Comparison of ENCODE assay signal across 10 cellular contexts in the genomic region with DNA sequence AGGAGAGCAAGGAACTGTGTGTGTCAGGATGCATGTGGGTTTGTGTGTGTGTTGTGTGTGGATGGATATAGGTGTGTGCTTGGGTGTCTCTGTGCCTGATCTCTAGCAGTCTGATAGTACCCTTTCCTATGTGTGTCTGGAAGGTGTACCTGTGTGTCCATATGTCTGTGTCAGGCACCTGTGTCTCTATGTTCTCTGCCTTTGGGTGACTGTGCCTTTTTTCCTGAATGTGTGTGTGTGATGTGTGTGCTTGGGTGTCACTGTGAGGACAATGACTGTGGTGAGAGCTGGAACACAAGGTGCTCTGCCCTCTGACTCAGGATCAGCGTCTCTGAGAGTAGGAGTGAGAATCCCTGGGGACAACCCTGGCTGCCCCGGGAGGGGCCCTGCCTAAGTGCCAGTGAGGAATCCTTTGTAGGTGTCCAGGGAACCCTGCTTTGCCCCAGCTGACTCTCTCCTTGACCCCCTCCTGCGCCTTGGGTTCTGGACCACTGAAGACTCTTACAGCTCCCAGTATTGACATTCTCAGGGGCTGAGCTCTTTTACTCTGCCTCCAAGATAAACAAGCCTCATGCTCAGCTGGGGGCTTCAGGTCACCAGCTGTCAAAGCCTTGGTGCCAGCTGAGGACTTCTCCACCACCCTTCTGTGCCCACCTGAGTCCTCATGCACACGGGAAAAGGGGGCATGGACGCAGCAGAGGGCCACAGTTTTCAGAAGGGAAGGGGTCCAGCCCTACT. TPM values are rescaled to one million over a fixed set of nuclear protein-coding genes. Genes with fewer than 3 reads are reported as not detected.
DNase-seq lines count a peak whose midpoint lies in the region; ATAC-seq and TF ChIP-seq lines count a peak whose summit lies in the region.
"Had no signal": no experiment of that assay in that cellular context is flagged by ENCODE, and none has a peak within 500 bp of the region (broad histone marks: within the 10 kb centered on the region; RNA-seq: fewer than 3 reads in every experiment).

No MANE protein-coding gene starts in this region.

- H3K4me3 Mint-ChIP-seq in activated CD4-positive, alpha-beta T cell treated with anti-CD3 and anti-CD28 coated beads for 36 hours, result no peak overlapping the region
- H3K4me3 Mint-ChIP-seq in stimulated activated naive B cell treated with anti-CD40 and anti-IgM and Interleukin-4, amounts not matched to agents 10 μg/mL and 1 μg/mL and 100 μg/mL, for 72 hours, result peak overlapping the region in 1 of 2 donors; percentile 81

- H3K9ac ChIP-seq in iPS-15b (ENCODE audit: low read depth, low read length), result no peak overlapping the region

- H3K27ac ChIP-seq in Peyer's patch (no peak overlapping the region), tibial nerve (no peak overlapping the region)

- H3K4me1 Mint-ChIP-seq in activated CD4-positive, alpha-beta T cell treated with anti-CD3 and anti-CD28 coated beads for 36 hours, result peaks cover 48% of the 10 kb centered on the region
- H3K4me1 Mint-ChIP-seq in stimulated activated naive B cell treated with anti-CD40 and anti-IgM and Interleukin-4, amounts not matched to agents 10 μg/mL and 1 μg/mL and 100 μg/mL, for 72 hours, result peaks cover 37 to 61% of the 10 kb centered on the region in 2 donors

- H3K9me3 ChIP-seq in Peyer's patch, result no peaks in the 10 kb centered on the region
- H3K9me3 ChIP-seq in iPS-15b (ENCODE audit: control insufficient read depth, insufficient read depth, low read length), result no peaks in the 10 kb centered on the region
- H3K9me3 ChIP-seq in tibial nerve, result no peaks in the 10 kb centered on the region

- POLR2A ChIA-PET in activated CD4-positive, alpha-beta T cell treated with anti-CD3 and anti-CD28 coated beads for 36 hours (lab: Charles Lee), result interaction anchor here (0.5 kb wide), 1 partner anchor 65 kb away, joined by 3 read pairs; no protein-coding TSS in a partner anchor

- TF ChIP-seq EP300 in tibial nerve (IDR thresholded peaks at IDR 0.05), result no peak

- peaks cover 0 to 40% of the 10 kb centered on the region in 2 donors for H3K27me3 ChIP-seq in Peyer's patch
- peaks cover 81% of the 10 kb centered on the region for H3K27me3 ChIP-seq in iPS-15b (ENCODE audit: control insufficient read depth, insufficient read depth, low read length)
- peaks cover 0 to 41% of the 10 kb centered on the region in 2 donors for H3K27me3 ChIP-seq in tibial nerve

- H3K4me3 ChIP-seq in Peyer's patch (peak overlapping the region in 1 of 4 donors; percentile 54), iPS-15b (ENCODE audit: low read depth, low read length) (peak overlapping the region; percentile 64), tibial nerve (peak overlapping the region in 2 of 4 donors; percentile 26 to 53)

- H3K36me3 ChIP-seq in Peyer's patch (no peaks in the 10 kb centered on the region), iPS-15b (ENCODE audit: control insufficient read depth, insufficient read depth, low read length) (no peaks in the 10 kb centered on the region), tibial nerve (no peaks in the 10 kb centered on the region)

- H3K36me3 Mint-ChIP-seq in activated CD4-positive, alpha-beta T cell treated with anti-CD3 and anti-CD28 coated beads for 36 hours (ENCODE audit: low read depth), result peaks cover 1% of the 10 kb centered on the region
- peaks cover 0 to 1% of the 10 kb centered on the region in 2 donors for H3K36me3 Mint-ChIP-seq in stimulated activated naive B cell treated with anti-CD40 and anti-IgM and Interleukin-4, amounts not matched to agents 10 μg/mL and 1 μg/mL and 100 μg/mL, for 72 hours

- peaks cover 23 to 48% (median 40%) of the 10 kb centered on the region in 4 donors for H3K4me1 ChIP-seq in Peyer's patch
- peaks cover 14% of the 10 kb centered on the region for H3K4me1 ChIP-seq in iPS-15b (ENCODE audit: control insufficient read depth, insufficient read depth, low read length)
- peaks cover 4 to 47% (median 41%) of the 10 kb centered on the region in 4 donors for H3K4me1 ChIP-seq in tibial nerve

- intact Hi-C loops in activated CD4-positive, alpha-beta T cell treated with anti-CD3 and anti-CD28 coated beads for 36 hours (cut with DNase I, micrococcal nuclease), result loop anchor here in 1 of 2 experiments (1.0 kb wide), 1 partner anchor 14 kb away; no protein-coding TSS in a partner anchor

- TF ChIP-seq CTCF in Peyer's patch (IDR thresholded peaks at IDR 0.05), result no peak
- TF ChIP-seq CTCF in tibial nerve (IDR thresholded peaks at IDR 0.05), result no peak

- H3K9me3 Mint-ChIP-seq in activated CD4-positive, alpha-beta T cell treated with anti-CD3 and anti-CD28 coated beads for 36 hours (ENCODE audit: low read depth), result no peaks in the 10 kb centered on the region
- H3K9me3 Mint-ChIP-seq in stimulated activated naive B cell treated with anti-CD40 and anti-IgM and Interleukin-4, amounts not matched to agents 10 μg/mL and 1 μg/mL and 100 μg/mL, for 72 hours, result no peaks in the 10 kb centered on the region
- H3K9me3 Mint-ChIP-seq: activated CD4-positive, alpha-beta T cell treated with anti-CD3 and anti-CD28 coated beads, Interleukin-2, amount 10 ng/mL, durations not matched to agents 7 days and 5 days had no signal

- H3K27ac Mint-ChIP-seq in activated CD4-positive, alpha-beta T cell treated with anti-CD3 and anti-CD28 coated beads for 36 hours, result no peak overlapping the region
- H3K27ac Mint-ChIP-seq in stimulated activated naive B cell treated with anti-CD40 and anti-IgM and Interleukin-4, amounts not matched to agents 10 μg/mL and 1 μg/mL and 100 μg/mL, for 72 hours, result no peak overlapping the region
- H3K27ac Mint-ChIP-seq: activated CD4-positive, alpha-beta T cell treated with anti-CD3 and anti-CD28 coated beads, Interleukin-2, amount 10 ng/mL, durations not matched to agents 7 days and 5 days had no signal

- H3K27me3 Mint-ChIP-seq in activated CD4-positive, alpha-beta T cell treated with anti-CD3 and anti-CD28 coated beads for 36 hours, result peaks cover 24% of the 10 kb centered on the region
- H3K27me3 Mint-ChIP-seq in stimulated activated naive B cell treated with anti-CD40 and anti-IgM and Interleukin-4, amounts not matched to agents 10 μg/mL and 1 μg/mL and 100 μg/mL, for 72 hours, result peaks cover 29 to 31% of the 10 kb centered on the region in 2 donors

- CTCF ChIA-PET in activated CD4-positive, alpha-beta T cell treated with anti-CD3 and anti-CD28 coated beads for 36 hours (lab: Charles Lee), result interaction anchor here (0.7 to 2.9 kb wide), 7 partner anchors 7 to 96 kb away, joined by 3 to 20 read pairs (median 5); partner anchors contain the start of genes ADAM15, EFNA4 and TRIM46

- peak; percentile 43 for DNase-seq in activated CD4-positive, alpha-beta T cell treated with anti-CD3 and anti-CD28 coated beads for 36 hours
- no peak for DNase-seq in activated CD4-positive, alpha-beta T cell treated with anti-CD3 and anti-CD28 coated beads for 48 hours
- peak in 2 of 3 donors; percentile 67 to 71 for DNase-seq in Peyer's patch
- no peak for DNase-seq in stimulated activated naive B cell treated with anti-CD40 and anti-IgM and Interleukin-4, amounts not matched to agents 10 μg/mL and 1 μg/mL and 100 μg/mL, for 72 hours
- no peak for DNase-seq in stimulated activated CD4-positive, alpha-beta T cell treated with anti-CD3 and anti-CD28 coated beads, Interleukin-15, amount 100 ng/mL, for 24 hours
- DNase-seq in tibial nerve (ENCODE audit: low spot score in 2 of 2), result no peak

- ATAC-seq in activated CD4-positive, alpha-beta T cell treated with anti-CD3 and anti-CD28 coated beads for 36 hours, result peak; percentile 49
- ATAC-seq in stimulated activated naive B cell treated with anti-CD40 and anti-IgM and Interleukin-4, amounts not matched to agents 10 μg/mL and 1 μg/mL and 100 μg/mL, for 72 hours (replicated peaks), result peak; percentile 38 to 48
- no peak for ATAC-seq in GM18517 (IDR thresholded peaks at IDR 0.05; ENCODE audit: unreplicated experiment)

- 57 to 58% methylated on average over 5 of the region's 5 CpGs for WGBS in tibial nerve, 2 donors

- TF ChIP-seq POLR2A in Peyer's patch (IDR thresholded peaks at IDR 0.05), result no peak
- no peak for TF ChIP-seq POLR2A in tibial nerve (IDR thresholded peaks at IDR 0.05)

RNA-seq across cellular contexts. Expression of gene EFNA3, which starts 0.7 kb away (rescaled TPM):
- 1 to 10 TPM; 5.1 to 6.9 TPM for total RNA-seq in activated CD4-positive, alpha-beta T cell treated with anti-CD3 and anti-CD28 coated beads for 36 hours
- 1 to 10 TPM; 2.3 to 8.7 (median 5.3) TPM for total RNA-seq in Peyer's patch
- total RNA-seq in tibial nerve, result 1 to 10 TPM in 2 of 4 donors, under 1 TPM in 1, not detected in 1; 0.63 to 1.2 (median 1.2) TPM

RNA-seq across cellular contexts. Expression of gene EFNA4, which starts 14.4 kb away (rescaled TPM):
- 1 to 10 TPM; 6.3 to 6.5 TPM for total RNA-seq in activated CD4-positive, alpha-beta T cell treated with anti-CD3 and anti-CD28 coated beads for 36 hours
- total RNA-seq in Peyer's patch (10 to 100 TPM in 3 of 4 donors, 1 to 10 TPM in 1; 2.5 to 39.6 (median 18.2) TPM), tibial nerve (1 to 10 TPM in 3 of 4 donors, under 1 TPM in 1; 0.87 to 4.2 (median 1.8) TPM)

RNA-seq across cellular contexts. Expression of gene ADAM15, which starts 26.8 kb away (rescaled TPM):
- 10 to 100 TPM; 42.4 to 48.8 TPM for total RNA-seq in activated CD4-positive, alpha-beta T cell treated with anti-CD3 and anti-CD28 coated beads for 36 hours
- 100 to 1,000 TPM; 111 to 191 (median 126) TPM for total RNA-seq in Peyer's patch
- total RNA-seq in tibial nerve, result 100 to 1,000 TPM; 111 to 202 (median 168) TPM

RNA-seq across cellular contexts. Expression of gene DCST1, which starts 44.3 kb away (rescaled TPM):
- not detected for total RNA-seq in activated CD4-positive, alpha-beta T cell treated with anti-CD3 and anti-CD28 coated beads for 36 hours
- total RNA-seq in Peyer's patch (1 to 10 TPM in 1 of 4 donors, under 1 TPM in 1, not detected in 2; 0.88 to 2.7 TPM), tibial nerve (1 to 10 TPM in 1 of 4 donors, under 1 TPM in 2, not detected in 1; 0.21 to 3.5 (median 0.90) TPM)
- total RNA-seq: activated CD4-positive, alpha-beta T cell treated with anti-CD3 and anti-CD28 coated beads, Interleukin-2, amount 10 ng/mL, durations not matched to agents 7 days and 5 days; bronchial epithelial cell had no signal

RNA-seq across cellular contexts. Expression of gene DCST2, which starts 44.3 kb away (rescaled TPM):
- under 1 TPM; 0.46 to 0.67 TPM for total RNA-seq in activated CD4-positive, alpha-beta T cell treated with anti-CD3 and anti-CD28 coated beads for 36 hours
- total RNA-seq in Peyer's patch (10 to 100 TPM in 1 of 4 donors, 1 to 10 TPM in 3; 1.7 to 12.5 (median 5.3) TPM), tibial nerve (1 to 10 TPM in 3 of 4 donors, under 1 TPM in 1; 0.90 to 4.2 (median 1.7) TPM)

Comparison
In these comparisons a context has a peak if more than half of its experiments do, and no peak if none do; other contexts are left out.
1. DNase-seq: peak in activated CD4-positive, alpha-beta T cell treated with anti-CD3 and anti-CD28 coated beads for 36 hours (single experiment) and Peyer's patch (2 of 3); none in activated CD4-positive, alpha-beta T cell treated with anti-CD3 and anti-CD28 coated beads for 48 hours (single experiment), stimulated activated naive B cell treated with anti-CD40 and anti-IgM and Interleukin-4, amounts not matched to agents 10 μg/mL and 1 μg/mL and 100 μg/mL, for 72 hours (single experiment), stimulated activated CD4-positive, alpha-beta T cell treated with anti-CD3 and anti-CD28 coated beads, Interleukin-15, amount 100 ng/mL, for 24 hours (single experiment) and tibial nerve (0 of 2).